17 cellular contexts compared by ENCODE assay signal in genomic region chr6:109448615-109449014, GRCh38. TPM values are rescaled to one million over a fixed set of nuclear protein-coding genes. Genes with fewer than 3 reads are reported as not detected.
DNase-seq lines count a peak whose midpoint lies in the region; ATAC-seq and TF ChIP-seq lines count a peak whose summit lies in the region.
"Had no signal": no experiment of that assay in that cellular context is flagged by ENCODE, and none has a peak within 500 bp of the region (broad histone marks: within the 10 kb centered on the region; RNA-seq: fewer than 3 reads in every experiment).

No MANE protein-coding gene starts in this region.

- peaks cover 61 to 100% (median 97%) of the 10 kb centered on the region in 11 experiments for H3K36me3 ChIP-seq in BLaER1 treated with 17β-estradiol and CSF1 and Interleukin-3, amounts not matched to agents 10 nM and 100 nM
- peaks cover 20% of the 10 kb centered on the region for H3K36me3 ChIP-seq in CD8-positive, alpha-beta T cell (ENCODE audit: insufficient read depth, low read length)
- H3K36me3 ChIP-seq: breast epithelium, ovary had no signal

- peaks cover 51% of the 10 kb centered on the region for H3K4me1 Mint-ChIP-seq in CD8-positive, alpha-beta T cell (ENCODE audit: low read depth)
- peaks cover 29% of the 10 kb centered on the region for H3K4me1 Mint-ChIP-seq in activated naive CD8-positive, alpha-beta T cell treated with anti-CD3 and anti-CD28 coated beads, Interleukin-2, amount 10 ng/mL, durations not matched to agents 7 days and 5 days
- H3K4me1 Mint-ChIP-seq in naive thymus-derived CD8-positive, alpha-beta T cell, result peaks cover 30 to 60% (median 59%) of the 10 kb centered on the region in 4 donors

- no peaks in the 10 kb centered on the region for H3K9me3 Mint-ChIP-seq in CD8-positive, alpha-beta T cell
- no peaks in the 10 kb centered on the region for H3K9me3 Mint-ChIP-seq in activated naive CD8-positive, alpha-beta T cell treated with anti-CD3 and anti-CD28 coated beads, Interleukin-2, amount 10 ng/mL, durations not matched to agents 7 days and 5 days
- no peaks in the 10 kb centered on the region for H3K9me3 Mint-ChIP-seq in naive thymus-derived CD8-positive, alpha-beta T cell

- peaks cover 29 to 100% (median 82%) of the 10 kb centered on the region in 11 experiments for H4K20me1 ChIP-seq in BLaER1 treated with 17β-estradiol and CSF1 and Interleukin-3, amounts not matched to agents 10 nM and 100 nM

- ATAC-seq in CD8-positive, alpha-beta T cell, result no peak
- ATAC-seq in activated naive CD8-positive, alpha-beta T cell treated with anti-CD3 and anti-CD28 coated beads, Interleukin-2, amount 10 ng/mL, durations not matched to agents 7 days and 5 days (ENCODE audit: low read depth), result no peak
- no peak for ATAC-seq in naive thymus-derived CD8-positive, alpha-beta T cell
- no peak for ATAC-seq in GM18520 (IDR thresholded peaks at IDR 0.05; ENCODE audit: unreplicated experiment)
- ATAC-seq: heart right ventricle had no signal

- peaks cover 63 to 87% (median 74%) of the 10 kb centered on the region in 10 experiments for H3K4me1 ChIP-seq in BLaER1 treated with 17β-estradiol and CSF1 and Interleukin-3, amounts not matched to agents 10 nM and 100 nM
- H3K4me1 ChIP-seq in CD8-positive, alpha-beta T cell (ENCODE audit: insufficient read depth, low read length), result peaks cover 35% of the 10 kb centered on the region
- H3K4me1 ChIP-seq: breast epithelium had no signal

- no peak for DNase-seq in CD8-positive, alpha-beta T cell
- no peak for DNase-seq in activated naive CD8-positive, alpha-beta T cell treated with anti-CD3 and anti-CD28 coated beads, Interleukin-2, amount 10 ng/mL, durations not matched to agents 7 days and 5 days
- no peak for DNase-seq in naive thymus-derived CD8-positive, alpha-beta T cell
- DNase-seq in UCSD-AML1 (lab: John Stamatoyannopoulos, UW; ENCODE audit: unreplicated experiment) (no peak), NCI-H774 (lab: John Stamatoyannopoulos, UW) (no peak)
- DNase-seq: activated naive CD4-positive, alpha-beta T cell treated with anti-CD3 and anti-CD28 coated beads, Interleukin-2, amount 50 U/mL, for 16 hours; BE2C; heart right ventricle; mesenchymal stem cell; NCI-H1092; ovary; SK-N-SH had no signal

- H3K27me3 ChIP-seq in BLaER1 treated with 17β-estradiol and CSF1 and Interleukin-3, amounts not matched to agents 10 nM and 100 nM, result no peaks in the 10 kb centered on the region
- no peaks in the 10 kb centered on the region for H3K27me3 ChIP-seq in CD8-positive, alpha-beta T cell (ENCODE audit: insufficient read depth, low read length)
- H3K27me3 ChIP-seq: BE2C, breast epithelium, heart right ventricle, ovary, Peyer's patch had no signal

- peak overlapping the region in 8 of 11 experiments; percentile 10 to 100 (median 53); a peak in 12 of 22 replicates for H3K27ac ChIP-seq in BLaER1 treated with 17β-estradiol and CSF1 and Interleukin-3, amounts not matched to agents 10 nM and 100 nM
- H3K27ac ChIP-seq in CD8-positive, alpha-beta T cell (ENCODE audit: low read depth, low read length), result no peak overlapping the region
- H3K27ac ChIP-seq: breast epithelium, heart right ventricle, ovary, thoracic aorta had no signal

- CTCF ChIA-PET in CD8-positive, alpha-beta T cell (lab: Charles Lee), result interaction anchor here (1.1 kb wide), 1 partner anchor 261 kb away, joined by 3 read pairs; no protein-coding TSS in a partner anchor

- H3K36me3 Mint-ChIP-seq in CD8-positive, alpha-beta T cell, result peaks cover 41% of the 10 kb centered on the region
- peaks cover 25% of the 10 kb centered on the region for H3K36me3 Mint-ChIP-seq in activated naive CD8-positive, alpha-beta T cell treated with anti-CD3 and anti-CD28 coated beads, Interleukin-2, amount 10 ng/mL, durations not matched to agents 7 days and 5 days
- peaks cover 0 to 23% (median 1%) of the 10 kb centered on the region in 3 donors for H3K36me3 Mint-ChIP-seq in naive thymus-derived CD8-positive, alpha-beta T cell

- peak overlapping the region; percentile 42 for H3K27ac Mint-ChIP-seq in CD8-positive, alpha-beta T cell
- H3K27ac Mint-ChIP-seq in activated naive CD8-positive, alpha-beta T cell treated with anti-CD3 and anti-CD28 coated beads, Interleukin-2, amount 10 ng/mL, durations not matched to agents 7 days and 5 days, result peak overlapping the region; percentile 72
- peak overlapping the region; percentile 34 to 92 (median 84) for H3K27ac Mint-ChIP-seq in naive thymus-derived CD8-positive, alpha-beta T cell

- no peaks in the 10 kb centered on the region for H3K9me3 ChIP-seq in BLaER1 treated with 17β-estradiol and CSF1 and Interleukin-3, amounts not matched to agents 10 nM and 100 nM (replicated peaks in 1 of 11)
- H3K9me3 ChIP-seq in CD8-positive, alpha-beta T cell (ENCODE audit: low read length), result no peaks in the 10 kb centered on the region
- H3K9me3 ChIP-seq: BE2C, breast epithelium, heart right ventricle, ovary, Peyer's patch, SK-N-SH, thoracic aorta had no signal

- H3K9ac ChIP-seq in BLaER1 treated with 17β-estradiol and CSF1 and Interleukin-3, amounts not matched to agents 10 nM and 100 nM, result peak overlapping the region in 8 of 11 experiments; percentile 5 to 67 (median 44); a peak in 11 of 22 replicates
- H3K9ac ChIP-seq: SK-N-SH had no signal

- TF ChIP-seq CTCF in CD8-positive, alpha-beta T cell (IDR thresholded peaks at IDR 0.05), result no peak

- H3K27me3 Mint-ChIP-seq in CD8-positive, alpha-beta T cell (ENCODE audit: low read depth), result no peaks in the 10 kb centered on the region
- H3K27me3 Mint-ChIP-seq in activated naive CD8-positive, alpha-beta T cell treated with anti-CD3 and anti-CD28 coated beads, Interleukin-2, amount 10 ng/mL, durations not matched to agents 7 days and 5 days, result no peaks in the 10 kb centered on the region
- H3K27me3 Mint-ChIP-seq in naive thymus-derived CD8-positive, alpha-beta T cell, result no peaks in the 10 kb centered on the region

- H3K4me3 Mint-ChIP-seq in CD8-positive, alpha-beta T cell, result no peak overlapping the region
- no peak overlapping the region for H3K4me3 Mint-ChIP-seq in activated naive CD8-positive, alpha-beta T cell treated with anti-CD3 and anti-CD28 coated beads, Interleukin-2, amount 10 ng/mL, durations not matched to agents 7 days and 5 days
- peak overlapping the region in 6 of 10 donors; percentile 14 to 72 (median 36) for H3K4me3 Mint-ChIP-seq in naive thymus-derived CD8-positive, alpha-beta T cell

- peak overlapping the region; percentile 94 to 100 (median 100) for H3K4me2 ChIP-seq in BLaER1 treated with 17β-estradiol and CSF1 and Interleukin-3, amounts not matched to agents 10 nM and 100 nM
- H3K4me2 ChIP-seq: SK-N-SH had no signal

- H3K4me3 ChIP-seq in BLaER1 treated with 17β-estradiol and CSF1 and Interleukin-3, amounts not matched to agents 10 nM and 100 nM, result no peak overlapping the region
- no peak overlapping the region for H3K4me3 ChIP-seq in CD8-positive, alpha-beta T cell (ENCODE audit: low read depth, low read length)
- H3K4me3 ChIP-seq: breast epithelium, heart right ventricle, ovary, Peyer's patch, thoracic aorta had no signal

- intact Hi-C loops in CD8-positive, alpha-beta T cell (cut with DNase I, micrococcal nuclease), result loop anchor here in 1 of 2 experiments (10.0 kb wide), 2 partner anchors 894 to 1426 kb away; partner anchors contain the start of gene AMD1

- POLR2A ChIA-PET in CD8-positive, alpha-beta T cell (lab: Charles Lee), result interaction anchor here (0.6 to 2.1 kb wide), 3 partner anchors 10 to 1471 kb away, joined by 3 to 9 read pairs (median 3); no protein-coding TSS in a partner anchor
- POLR2A ChIA-PET in activated naive CD8-positive, alpha-beta T cell treated with anti-CD3 and anti-CD28 coated beads, Interleukin-2, amount 10 ng/mL, durations not matched to agents 7 days and 5 days (lab: Charles Lee), result interaction anchor here (0.6 to 5.8 kb wide), 2 partner anchors 43 to 66 kb away, joined by 3 to 35 read pairs; partner anchors contain the start of gene CD164
- POLR2A ChIA-PET in naive thymus-derived CD8-positive, alpha-beta T cell (lab: Charles Lee), result interaction anchor here (1.5 to 1.9 kb wide), 2 partner anchors 11 to 66 kb away, joined by 6 to 9 read pairs; partner anchors contain the start of gene CD164

RNA-seq across cellular contexts. Expression of gene MICAL1, which starts 7.0 kb away (rescaled TPM):
- 10 to 100 TPM; 68.0 to 76.4 TPM for total RNA-seq in CD8-positive, alpha-beta T cell
- 10 to 100 TPM; 80.4 to 81.5 TPM for total RNA-seq in activated naive CD8-positive, alpha-beta T cell treated with anti-CD3 and anti-CD28 coated beads, Interleukin-2, amount 10 ng/mL, durations not matched to agents 7 days and 5 days
- total RNA-seq in naive thymus-derived CD8-positive, alpha-beta T cell, result 10 to 100 TPM; 56.5 to 60.1 TPM
- polyA plus RNA-seq in naive thymus-derived CD8-positive, alpha-beta T cell, result 10 to 100 TPM in 2 of 3 donors, 1 to 10 TPM in 1; 8.9 to 13.8 (median 13.2) TPM

RNA-seq across cellular contexts. Expression of gene SMPD2, which starts 8.1 kb away (rescaled TPM):
- 10 to 100 TPM; 22.8 to 23.9 TPM for total RNA-seq in CD8-positive, alpha-beta T cell
- total RNA-seq in activated naive CD8-positive, alpha-beta T cell treated with anti-CD3 and anti-CD28 coated beads, Interleukin-2, amount 10 ng/mL, durations not matched to agents 7 days and 5 days, result 10 to 100 TPM; 15.6 to 16.6 TPM
- 10 to 100 TPM; 15.1 to 16.3 TPM for total RNA-seq in naive thymus-derived CD8-positive, alpha-beta T cell
- polyA plus RNA-seq in naive thymus-derived CD8-positive, alpha-beta T cell, result 1 to 10 TPM; 5.8 to 8.2 (median 6.7) TPM

RNA-seq across cellular contexts. Expression of gene PPIL6, which starts 8.2 kb away (rescaled TPM):
- total RNA-seq in CD8-positive, alpha-beta T cell, result 1 to 10 TPM; 1.3 to 1.4 TPM
- under 1 TPM; 0.17 to 0.53 TPM for total RNA-seq in activated naive CD8-positive, alpha-beta T cell treated with anti-CD3 and anti-CD28 coated beads, Interleukin-2, amount 10 ng/mL, durations not matched to agents 7 days and 5 days
- total RNA-seq in naive thymus-derived CD8-positive, alpha-beta T cell, result 1 to 10 TPM in 1 of 2 experiments, under 1 TPM in 1; 0.66 to 1.3 TPM
- 1 to 10 TPM in 1 of 3 donors, under 1 TPM in 2; 0.25 to 1.7 (median 0.63) TPM for polyA plus RNA-seq in naive thymus-derived CD8-positive, alpha-beta T cell

RNA-seq across cellular contexts. Expression of gene ZBTB24, which starts 34.4 kb away (rescaled TPM):
- 10 to 100 TPM; 10.9 to 11.2 TPM for total RNA-seq in CD8-positive, alpha-beta T cell
- 10 to 100 TPM; 19.7 to 20.0 TPM for total RNA-seq in activated naive CD8-positive, alpha-beta T cell treated with anti-CD3 and anti-CD28 coated beads, Interleukin-2, amount 10 ng/mL, durations not matched to agents 7 days and 5 days
- 10 to 100 TPM; 21.1 to 24.7 TPM for total RNA-seq in naive thymus-derived CD8-positive, alpha-beta T cell
- 1 to 10 TPM; 6.6 to 8.8 (median 8.2) TPM for polyA plus RNA-seq in naive thymus-derived CD8-positive, alpha-beta T cell

Comparison
In these comparisons a context has a peak if more than half of its experiments do, and no peak if none do; other contexts are left out.
1. H3K4me3 Mint-ChIP-seq: peak in naive thymus-derived CD8-positive, alpha-beta T cell (6 of 10); none in CD8-positive, alpha-beta T cell (single experiment) and activated naive CD8-positive, alpha-beta T cell treated with anti-CD3 and anti-CD28 coated beads, Interleukin-2, amount 10 ng/mL, durations not matched to agents 7 days and 5 days (single experiment).
2. Peak in every context shown above with its lines, with median percentiles within 50 percentile points of each other: H3K27ac Mint-ChIP-seq.